ENCODE assay signal across 18 cellular contexts in genomic region chr4:108959497-108959896, GRCh38.
DNase-seq lines count a peak whose midpoint lies in the region; ATAC-seq and TF ChIP-seq lines count a peak whose summit lies in the region.
"Had no signal": no experiment of that assay in that cellular context is flagged by ENCODE, and none has a peak within 500 bp of the region (broad histone marks: within the 10 kb centered on the region; RNA-seq: fewer than 3 reads in every experiment).

No MANE protein-coding gene starts in this region.

- ATAC-seq in HG02588 (IDR thresholded peaks at IDR 0.05; ENCODE audit: unreplicated experiment) = no peak
- ATAC-seq: Panc1 had no signal

- H3K4me3 Mint-ChIP-seq in osteocyte (ENCODE audit: unreplicated experiment) = no peak overlapping the region
- H3K4me3 Mint-ChIP-seq: CD4-positive, alpha-beta memory T cell had no signal

- no peaks in the 10 kb centered on the region for H3K9me3 Mint-ChIP-seq in osteocyte (ENCODE audit: unreplicated experiment)
- H3K9me3 Mint-ChIP-seq: CD4-positive, alpha-beta memory T cell had no signal

- TF ChIP-seq CTCF in osteocyte (IDR thresholded peaks at IDR 0.05) = no peak

- peaks cover 16% of the 10 kb centered on the region for H3K4me1 Mint-ChIP-seq in osteocyte (ENCODE audit: unreplicated experiment)
- H3K4me1 Mint-ChIP-seq: CD4-positive, alpha-beta memory T cell had no signal

- no peaks in the 10 kb centered on the region for H3K36me3 Mint-ChIP-seq in osteocyte (ENCODE audit: unreplicated experiment)
- H3K36me3 Mint-ChIP-seq: CD4-positive, alpha-beta memory T cell had no signal

- H3K27ac Mint-ChIP-seq in osteocyte (ENCODE audit: unreplicated experiment) = peak overlapping the region; percentile 38
- H3K27ac Mint-ChIP-seq: CD4-positive, alpha-beta memory T cell had no signal

- no peaks in the 10 kb centered on the region for H3K27me3 Mint-ChIP-seq in osteocyte (ENCODE audit: unreplicated experiment)

- DNase-seq in HCEC 1CT (peak; percentile 11), LHCN-M2 (ENCODE audit: low read depth) (peak; percentile 74), dedifferentiated amniotic fluid mesenchymal stem cell (ENCODE audit: extremely low spot score) (peak; percentile 69), osteocyte (ENCODE audit: extremely low spot score, unreplicated experiment) (no peak), Ammon's horn (ENCODE audit: low spot score) (no peak), NCI-H1436 treated with DMSO at 0.1 percent for 48 hours (lab: John Stamatoyannopoulos, UW) (no peak)
- DNase-seq: CD4-positive, alpha-beta memory T cell; DMS153; GF-D8; H7; MG63; NCI-H1048; NCI-H1436; NCI-H2029; NCI-H345; NCI-H524 treated with DMSO at 0.1 percent for 48 hours had no signal

Comparison
In these comparisons a context has a peak if more than half of its experiments do, and no peak if none do; other contexts are left out.
1. DNase-seq: peak in HCEC 1CT (single experiment), LHCN-M2 (single experiment) and dedifferentiated amniotic fluid mesenchymal stem cell (single experiment); none in osteocyte (single experiment), Ammon's horn (single experiment) and NCI-H1436 treated with DMSO at 0.1 percent for 48 hours (single experiment).